In the genomic region with DNA sequence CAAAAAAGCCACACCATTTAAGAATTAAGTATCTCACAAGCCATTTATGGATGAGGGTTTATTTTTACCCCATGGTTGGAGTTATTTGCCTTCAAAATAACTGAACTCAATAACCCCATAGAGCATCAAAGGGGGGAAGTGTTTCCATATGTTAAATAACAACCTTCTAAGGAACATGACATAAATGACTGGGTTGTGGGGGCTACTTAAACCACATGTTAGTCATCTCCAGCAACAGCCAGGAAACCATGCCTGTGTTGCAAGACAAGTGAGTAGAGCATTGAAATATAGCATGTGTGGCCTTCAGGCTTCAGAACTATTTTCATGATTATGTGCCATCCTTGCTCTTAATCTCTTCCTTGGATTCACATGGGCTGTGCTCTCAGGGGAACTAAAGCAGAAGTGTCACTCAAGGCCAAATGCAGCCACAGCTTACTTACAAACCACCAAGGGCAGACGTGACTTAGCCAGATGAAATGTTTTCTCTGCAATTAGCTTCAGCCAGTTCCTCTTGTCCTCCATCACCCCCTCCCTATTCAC, we compare ENCODE assay signal across 24 cellular contexts.
"Had no signal": no experiment of that assay in that cellular context is flagged by ENCODE, and none has a peak within 500 bp of the region (broad histone marks: within the 10 kb centered on the region; RNA-seq: fewer than 3 reads in every experiment).

No MANE protein-coding gene starts in this region.

- H3K27me3 Mint-ChIP-seq: activated naive CD4-positive, alpha-beta T cell treated with anti-CD3 and anti-CD28 coated beads, Interleukin-2, amount 10 ng/mL, durations not matched to agents 7 days and 5 days; brain; stimulated activated memory B cell treated with anti-CD40 and anti-IgM and Interleukin-4, amounts not matched to agents 10 μg/mL and 1 μg/mL and 100 μg/mL, for 72 hours had no signal

- H3K4me1 Mint-ChIP-seq: activated naive CD4-positive, alpha-beta T cell treated with anti-CD3 and anti-CD28 coated beads, Interleukin-2, amount 10 ng/mL, durations not matched to agents 7 days and 5 days; activated naive CD8-positive, alpha-beta T cell treated with anti-CD3 and anti-CD28 coated beads, Interleukin-2, amount 50 U/mL, for 24 hours; brain; endodermal cell; nephron; stimulated activated memory B cell treated with anti-CD40 and anti-IgM and Interleukin-4, amounts not matched to agents 10 μg/mL and 1 μg/mL and 100 μg/mL, for 72 hours had no signal

- H3K4me3 ChIP-seq: dorsolateral prefrontal cortex, lung, sigmoid colon, thoracic aorta, upper lobe of left lung had no signal

- FAIRE-seq: colon, keratinocyte had no signal

- H3K4me3 Mint-ChIP-seq: activated CD4-positive, alpha-beta memory T cell treated with anti-CD3 and anti-CD28 coated beads for 36 hours; activated naive CD4-positive, alpha-beta T cell treated with anti-CD3 and anti-CD28 coated beads, Interleukin-2, amount 10 ng/mL, durations not matched to agents 7 days and 5 days; activated naive CD8-positive, alpha-beta T cell treated with anti-CD3 and anti-CD28 coated beads, Interleukin-2, amount 50 U/mL, for 24 hours; brain; endodermal cell; nephron; stimulated activated memory B cell treated with anti-CD40 and anti-IgM and Interleukin-4, amounts not matched to agents 10 μg/mL and 1 μg/mL and 100 μg/mL, for 72 hours had no signal

- H3K9me3 ChIP-seq: thoracic aorta had no signal

- H3K27me3 ChIP-seq: dorsolateral prefrontal cortex, sigmoid colon, upper lobe of left lung had no signal

- H3K36me3 ChIP-seq: sigmoid colon, thoracic aorta, upper lobe of left lung had no signal

- H3K27ac ChIP-seq: dorsolateral prefrontal cortex, epithelial cell of prostate, parathyroid adenoma, sigmoid colon, thoracic aorta, upper lobe of left lung had no signal

- DNase-seq: activated CD4-positive, alpha-beta memory T cell treated with anti-CD3 and anti-CD28 coated beads for 36 hours; activated effector memory CD4-positive, alpha-beta T cell treated with Interleukin-2 at 50 U/mL for 16 hours; activated naive CD4-positive, alpha-beta T cell treated with anti-CD3 and anti-CD28 coated beads, Interleukin-2, amount 10 ng/mL, durations not matched to agents 7 days and 5 days; activated naive CD8-positive, alpha-beta T cell treated with anti-CD3 and anti-CD28 coated beads, Interleukin-2, amount 50 U/mL, for 24 hours; activated T-cell treated with anti-CD3 and anti-CD28 coated beads, Interleukin-2, amount 50 U/mL, for 48 hours; anterior cingulate cortex; central memory CD4-positive, alpha-beta T cell; dorsolateral prefrontal cortex; endodermal cell; foreskin melanocyte; glutamatergic neuron; hippocampal formation; sigmoid colon; stimulated activated CD4-positive, alpha-beta T cell treated with anti-CD3 and anti-CD28 coated beads, Interleukin-4, amount 100 ng/mL, for 24 hours; upper lobe of left lung had no signal

- H3K27ac Mint-ChIP-seq: activated CD4-positive, alpha-beta memory T cell treated with anti-CD3 and anti-CD28 coated beads for 36 hours; activated naive CD4-positive, alpha-beta T cell treated with anti-CD3 and anti-CD28 coated beads, Interleukin-2, amount 10 ng/mL, durations not matched to agents 7 days and 5 days; activated naive CD8-positive, alpha-beta T cell treated with anti-CD3 and anti-CD28 coated beads, Interleukin-2, amount 50 U/mL, for 24 hours; brain; endodermal cell; nephron; stimulated activated memory B cell treated with anti-CD40 and anti-IgM and Interleukin-4, amounts not matched to agents 10 μg/mL and 1 μg/mL and 100 μg/mL, for 72 hours had no signal

- H3K36me3 Mint-ChIP-seq: activated CD4-positive, alpha-beta memory T cell treated with anti-CD3 and anti-CD28 coated beads for 36 hours; activated naive CD4-positive, alpha-beta T cell treated with anti-CD3 and anti-CD28 coated beads, Interleukin-2, amount 10 ng/mL, durations not matched to agents 7 days and 5 days; brain; stimulated activated memory B cell treated with anti-CD40 and anti-IgM and Interleukin-4, amounts not matched to agents 10 μg/mL and 1 μg/mL and 100 μg/mL, for 72 hours had no signal

- H3K4me1 ChIP-seq: parathyroid adenoma, sigmoid colon, upper lobe of left lung had no signal
